8 cellular contexts compared by ENCODE assay signal in the genomic region with DNA sequence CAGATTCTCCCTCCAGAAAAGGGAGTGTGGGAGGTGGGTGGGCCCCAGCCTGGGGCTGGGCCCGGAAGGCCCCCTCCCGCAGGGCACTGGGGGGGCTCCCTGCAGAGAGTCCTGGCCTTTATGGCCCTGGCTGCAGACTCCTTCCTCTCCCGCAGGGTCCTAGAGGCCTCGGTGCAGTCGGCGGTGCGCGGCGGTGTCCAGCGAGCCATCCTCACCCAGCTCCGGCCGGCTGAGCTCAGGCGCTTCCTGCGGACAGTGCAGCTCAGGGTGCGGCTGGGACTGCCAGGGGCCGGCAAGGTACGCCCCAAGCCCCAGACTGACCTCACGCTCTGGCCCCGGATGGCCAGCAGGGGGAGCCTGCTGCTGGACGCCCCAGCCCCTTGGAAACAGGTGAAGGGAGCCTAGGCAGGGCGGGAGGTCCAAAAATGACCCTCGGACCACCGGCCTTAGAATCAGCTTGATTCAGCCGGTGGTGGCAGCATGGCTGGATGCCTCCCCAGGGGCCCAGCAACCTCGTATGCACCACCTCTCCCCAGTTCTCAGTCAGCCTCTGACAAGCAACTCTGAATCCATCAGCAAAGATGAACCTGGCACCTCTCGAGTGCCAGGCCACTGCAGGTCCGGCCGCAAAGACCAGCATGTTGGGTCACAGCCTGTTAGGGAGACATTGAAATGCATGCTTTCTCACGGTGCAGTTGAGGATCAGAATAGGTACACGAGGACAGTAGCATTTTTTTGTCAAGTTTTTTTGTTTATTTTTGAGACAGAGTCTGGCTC. TPM values are rescaled to one million over a fixed set of nuclear protein-coding genes. Genes with fewer than 3 reads are reported as not detected.
DNase-seq lines count a peak whose midpoint lies in the region; ATAC-seq and TF ChIP-seq lines count a peak whose summit lies in the region.

No MANE protein-coding gene starts in this region.

- peak; percentile 79 for TF ChIP-seq CTCF in OCI-LY1 (IDR thresholded peaks at IDR 0.05; ENCODE audit: low read length)

- no peaks in the 10 kb centered on the region for H3K9me2 ChIP-seq in OCI-LY1 (ENCODE audit: low read depth, low read length)

- no peak overlapping the region for H3K27ac ChIP-seq in OCI-LY1 (ENCODE audit: low read depth, low read length, poor library complexity, severe bottlenecking)

- H3K4me2 ChIP-seq in OCI-LY1 (ENCODE audit: low read length): no peak overlapping the region

- H3K4me3 Mint-ChIP-seq in activated naive CD8-positive, alpha-beta T cell treated with anti-CD3 and anti-CD28 coated beads, Interleukin-2, amount 50 U/mL, for 24 hours: no peak overlapping the region

- H3K36me3 ChIP-seq in OCI-LY1 (ENCODE audit: insufficient read depth, low read length): no peaks in the 10 kb centered on the region; the same call in 1 of the 2 replicates

- no peaks in the 10 kb centered on the region for H3K27me3 Mint-ChIP-seq in activated naive CD8-positive, alpha-beta T cell treated with anti-CD3 and anti-CD28 coated beads, Interleukin-2, amount 50 U/mL, for 24 hours

- H4K20me1 ChIP-seq in OCI-LY1 (ENCODE audit: insufficient read depth, low read length): no peaks in the 10 kb centered on the region

- H3K4me1 ChIP-seq in OCI-LY1 (ENCODE audit: insufficient read depth, low read length, severe bottlenecking): peaks cover 27% of the 10 kb centered on the region

- DNase-seq in Ammon's horn (ENCODE audit: low spot score) (peak; percentile 62), left cardiac atrium (peak; percentile 84), pons (ENCODE audit: low spot score) (peak; percentile 53)
- peak; percentile 55 for DNase-seq in activated naive CD8-positive, alpha-beta T cell treated with anti-CD3 and anti-CD28 coated beads, Interleukin-2, amount 50 U/mL, for 24 hours

- H2AFZ ChIP-seq in OCI-LY1 (ENCODE audit: low read length): no peak overlapping the region

- intact Hi-C loops in left cardiac atrium (cut with DNase I): loop anchor here in 1 of 2 donors (5.0 kb wide), 1 partner anchor 48 kb away; the partner anchor contains the start of gene AGTRAP

- H3K9me3 ChIP-seq in OCI-LY1 (ENCODE audit: low read length): no peaks in the 10 kb centered on the region

- peak; percentile 69 for ATAC-seq in GM19463 (IDR thresholded peaks at IDR 0.05; ENCODE audit: unreplicated experiment)
- peak; percentile 51 for ATAC-seq in activated naive CD8-positive, alpha-beta T cell treated with anti-CD3 and anti-CD28 coated beads, Interleukin-2, amount 50 U/mL, for 24 hours
- peak; percentile 57 to 67 for ATAC-seq in left cardiac atrium
- ATAC-seq in HG02938 (IDR thresholded peaks at IDR 0.05; ENCODE audit: unreplicated experiment): no peak
- no peak for ATAC-seq in GM21447 (IDR thresholded peaks at IDR 0.05; ENCODE audit: unreplicated experiment)

- H3K9me3 Mint-ChIP-seq in activated naive CD8-positive, alpha-beta T cell treated with anti-CD3 and anti-CD28 coated beads, Interleukin-2, amount 50 U/mL, for 24 hours: no peaks in the 10 kb centered on the region

- H3K9ac ChIP-seq in OCI-LY1 (ENCODE audit: low read length): no peak overlapping the region

- no peak overlapping the region for H3K4me3 ChIP-seq in OCI-LY1 (ENCODE audit: low read depth, low read length, poor library complexity, severe bottlenecking)

- no peak overlapping the region for H3K27ac Mint-ChIP-seq in activated naive CD8-positive, alpha-beta T cell treated with anti-CD3 and anti-CD28 coated beads, Interleukin-2, amount 50 U/mL, for 24 hours

- H3F3A ChIP-seq in OCI-LY1 (ENCODE audit: insufficient read depth, low read length): no peaks in the 10 kb centered on the region

- H3K79me2 ChIP-seq in OCI-LY1 (ENCODE audit: insufficient read depth, low read length): no peaks in the 10 kb centered on the region

- H3K27me3 ChIP-seq in OCI-LY1 (ENCODE audit: insufficient read depth, low read length): no peaks in the 10 kb centered on the region

- H3K4me1 Mint-ChIP-seq in activated naive CD8-positive, alpha-beta T cell treated with anti-CD3 and anti-CD28 coated beads, Interleukin-2, amount 50 U/mL, for 24 hours: peaks cover 3% of the 10 kb centered on the region

- H3K36me3 Mint-ChIP-seq in activated naive CD8-positive, alpha-beta T cell treated with anti-CD3 and anti-CD28 coated beads, Interleukin-2, amount 50 U/mL, for 24 hours (ENCODE audit: low read depth): no peaks in the 10 kb centered on the region

RNA-seq across cellular contexts. Expression of gene MTHFR, which starts 20.6 kb away (rescaled TPM):
- total RNA-seq in left cardiac atrium: 10 to 100 TPM; 40.1 to 64.3 TPM

RNA-seq across cellular contexts. Expression of gene CLCN6, which starts 20.8 kb away (rescaled TPM):
- 10 to 100 TPM; 32.1 to 49.0 TPM for total RNA-seq in left cardiac atrium

RNA-seq across cellular contexts. Expression of gene C1orf167, which starts 23.2 kb away (rescaled TPM):
- total RNA-seq in left cardiac atrium: 1 to 10 TPM; 1.2 to 1.3 TPM

RNA-seq across cellular contexts. Expression of gene AGTRAP, which starts 49.2 kb away (rescaled TPM):
- total RNA-seq in left cardiac atrium: 10 to 100 TPM; 25.4 to 25.7 TPM

Comparison
In these comparisons a context has a peak if more than half of its experiments do, and no peak if none do; other contexts are left out.
1. ATAC-seq: peak in GM19463 (single experiment), activated naive CD8-positive, alpha-beta T cell treated with anti-CD3 and anti-CD28 coated beads, Interleukin-2, amount 50 U/mL, for 24 hours (single experiment) and left cardiac atrium (2 of 2); none in HG02938 (single experiment) and GM21447 (single experiment).
2. Peak in every context shown above with its lines, with median percentiles within 50 percentile points of each other: DNase-seq.